In genomic region chr2:127508621-127509034, GRCh38 we compare ENCODE assay signal across 1 cellular context.
TF ChIP-seq lines count a peak whose summit lies in the region.

No MANE protein-coding gene starts in this region.

TF ChIP-seq in WTC11, 78 proteins besides CTCF, POLR2A, EP300 and RAD21 (continued from another document):
- TF ChIP-seq, protein P1, sequence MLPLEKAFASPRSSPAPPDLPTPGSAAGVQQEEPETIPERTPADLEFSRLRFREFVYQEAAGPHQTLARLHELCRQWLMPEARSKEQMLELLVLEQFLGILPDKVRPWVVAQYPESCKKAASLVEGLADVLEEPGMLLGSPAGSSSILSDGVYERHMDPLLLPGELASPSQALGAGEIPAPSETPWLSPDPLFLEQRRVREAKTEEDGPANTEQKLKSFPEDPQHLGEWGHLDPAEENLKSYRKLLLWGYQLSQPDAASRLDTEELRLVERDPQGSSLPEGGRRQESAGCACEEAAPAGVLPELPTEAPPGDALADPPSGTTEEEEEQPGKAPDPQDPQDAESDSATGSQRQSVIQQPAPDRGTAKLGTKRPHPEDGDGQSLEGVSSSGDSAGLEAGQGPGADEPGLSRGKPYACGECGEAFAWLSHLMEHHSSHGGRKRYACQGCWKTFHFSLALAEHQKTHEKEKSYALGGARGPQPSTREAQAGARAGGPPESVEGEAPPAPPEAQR (CRISPR knock-in tag; IDR thresholded peaks at IDR 0.05) = no peak
- no peak for TF ChIP-seq MYBL2 (CRISPR knock-in tag; IDR thresholded peaks at IDR 0.05)
